In the genomic region with DNA sequence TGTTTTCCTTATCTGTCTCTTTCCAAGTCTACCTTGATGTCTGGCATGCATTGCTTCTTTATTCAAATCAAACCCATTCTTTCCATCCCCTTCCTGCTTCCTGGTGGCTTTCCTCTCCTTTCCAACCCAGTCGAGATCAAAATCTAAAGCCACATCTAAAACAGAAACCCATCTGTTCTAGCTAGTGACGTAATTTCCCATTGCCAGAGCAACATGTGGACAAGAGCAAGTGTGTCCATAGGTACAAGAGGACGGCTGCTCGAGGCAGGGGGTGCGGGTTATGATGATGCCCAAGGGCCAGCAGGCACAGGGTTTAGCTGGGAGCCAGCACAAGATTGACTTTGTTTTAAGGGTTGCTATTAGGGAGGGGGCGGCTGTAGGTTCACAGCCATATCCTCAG, we compare ENCODE assay signal across 1 cellular context.
TF ChIP-seq lines count a peak whose summit lies in the region.

No MANE protein-coding gene starts in this region.

TF ChIP-seq in IMR-90, 13 proteins besides CTCF, POLR2A, EP300 and RAD21:
- TF ChIP-seq, protein P1, sequence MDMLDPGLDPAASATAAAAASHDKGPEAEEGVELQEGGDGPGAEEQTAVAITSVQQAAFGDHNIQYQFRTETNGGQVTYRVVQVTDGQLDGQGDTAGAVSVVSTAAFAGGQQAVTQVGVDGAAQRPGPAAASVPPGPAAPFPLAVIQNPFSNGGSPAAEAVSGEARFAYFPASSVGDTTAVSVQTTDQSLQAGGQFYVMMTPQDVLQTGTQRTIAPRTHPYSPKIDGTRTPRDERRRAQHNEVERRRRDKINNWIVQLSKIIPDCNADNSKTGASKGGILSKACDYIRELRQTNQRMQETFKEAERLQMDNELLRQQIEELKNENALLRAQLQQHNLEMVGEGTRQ (IDR thresholded peaks at IDR 0.05; ENCODE audit: low read depth, low read length): no peak
- no peak for TF ChIP-seq RCOR1 (IDR thresholded peaks at IDR 0.05; ENCODE audit: insufficient replicate concordance, low read length)
- TF ChIP-seq RFX5 (IDR thresholded peaks at IDR 0.05; ENCODE audit: low read depth, low read length): no peak
- TF ChIP-seq, protein P2, sequence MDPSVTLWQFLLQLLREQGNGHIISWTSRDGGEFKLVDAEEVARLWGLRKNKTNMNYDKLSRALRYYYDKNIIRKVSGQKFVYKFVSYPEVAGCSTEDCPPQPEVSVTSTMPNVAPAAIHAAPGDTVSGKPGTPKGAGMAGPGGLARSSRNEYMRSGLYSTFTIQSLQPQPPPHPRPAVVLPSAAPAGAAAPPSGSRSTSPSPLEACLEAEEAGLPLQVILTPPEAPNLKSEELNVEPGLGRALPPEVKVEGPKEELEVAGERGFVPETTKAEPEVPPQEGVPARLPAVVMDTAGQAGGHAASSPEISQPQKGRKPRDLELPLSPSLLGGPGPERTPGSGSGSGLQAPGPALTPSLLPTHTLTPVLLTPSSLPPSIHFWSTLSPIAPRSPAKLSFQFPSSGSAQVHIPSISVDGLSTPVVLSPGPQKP (IDR thresholded peaks at IDR 0.05; ENCODE audit: borderline replicate concordance, low read depth, low read length): no peak
- no peak for TF ChIP-seq CHD1 (IDR thresholded peaks at IDR 0.05; ENCODE audit: low read depth, low read length)
- TF ChIP-seq MAZ (IDR thresholded peaks at IDR 0.05; ENCODE audit: borderline replicate concordance, low read depth, low read length): no peak
- no peak for TF ChIP-seq NFE2L2 (IDR thresholded peaks at IDR 0.05; ENCODE audit: low read depth, low read length)
- TF ChIP-seq MAFK (IDR thresholded peaks at IDR 0.05; ENCODE audit: low read depth, low read length): no peak
- TF ChIP-seq CEBPB (IDR thresholded peaks at IDR 0.05; ENCODE audit: low read depth, low read length): no peak
- TF ChIP-seq SMC3 (IDR thresholded peaks at IDR 0.05; ENCODE audit: low read depth, low read length): no peak
- no peak for TF ChIP-seq MXI1 (IDR thresholded peaks at IDR 0.05; ENCODE audit: borderline replicate concordance, low read depth, low read length)
- no peak for TF ChIP-seq FOS (IDR thresholded peaks at IDR 0.05; ENCODE audit: low read depth, low read length)
